8 cellular contexts compared by ENCODE assay signal in the genomic region with DNA sequence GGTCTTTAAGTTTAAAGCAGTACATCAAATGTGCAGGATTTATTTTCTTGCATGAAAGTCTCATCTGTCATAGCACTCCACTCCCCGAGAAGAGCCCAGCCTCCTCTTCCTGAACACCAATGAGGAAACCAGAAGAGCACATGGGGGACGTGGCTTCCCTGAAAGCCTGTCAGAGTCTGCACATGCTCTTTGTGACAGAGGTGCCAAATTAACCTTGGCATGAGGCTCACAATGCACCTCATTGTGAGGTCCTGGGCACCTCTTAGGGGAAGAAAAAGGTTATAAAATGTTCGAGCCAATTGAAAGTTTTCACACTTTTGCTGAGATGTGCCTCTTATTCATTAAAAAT.
DNase-seq lines count a peak whose midpoint lies in the region; ATAC-seq and TF ChIP-seq lines count a peak whose summit lies in the region.

No MANE protein-coding gene starts in this region.

- H3K79me2 ChIP-seq in neural progenitor cell (ENCODE audit: low read depth): no peaks in the 10 kb centered on the region

- H3K4me2 ChIP-seq in neural progenitor cell: no peak overlapping the region

- H3K9me3 ChIP-seq in esophagus squamous epithelium: no peaks in the 10 kb centered on the region
- H3K9me3 ChIP-seq in neural progenitor cell (ENCODE audit: low read depth): no peaks in the 10 kb centered on the region
- H3K9me3 ChIP-seq in CD8-positive, alpha-beta T cell (ENCODE audit: low read length): no peaks in the 10 kb centered on the region

- peaks cover 6% of the 10 kb centered on the region for H3K9me3 Mint-ChIP-seq in neural progenitor cell
- no peaks in the 10 kb centered on the region for H3K9me3 Mint-ChIP-seq in CD8-positive, alpha-beta T cell

- peaks cover 6% of the 10 kb centered on the region for H3K27me3 Mint-ChIP-seq in neural progenitor cell (ENCODE audit: insufficient read depth, low read depth)
- no peaks in the 10 kb centered on the region for H3K27me3 Mint-ChIP-seq in CD8-positive, alpha-beta T cell (ENCODE audit: low read depth)

- H3K4me1 ChIP-seq in esophagus squamous epithelium (peaks cover 0 to 33% (median 13%) of the 10 kb centered on the region in 3 donors), neural progenitor cell (no peaks in the 10 kb centered on the region)
- H3K4me1 ChIP-seq in CD8-positive, alpha-beta T cell (ENCODE audit: insufficient read depth, low read length): no peaks in the 10 kb centered on the region

- no peaks in the 10 kb centered on the region for H3F3A ChIP-seq in neural progenitor cell (ENCODE audit: low read depth)

- H3K27ac Mint-ChIP-seq in neural progenitor cell: no peak overlapping the region
- no peak overlapping the region for H3K27ac Mint-ChIP-seq in CD8-positive, alpha-beta T cell

- no peak overlapping the region for H3K4me3 Mint-ChIP-seq in neural progenitor cell
- H3K4me3 Mint-ChIP-seq in CD8-positive, alpha-beta T cell: no peak overlapping the region

- no peak overlapping the region for H3K9ac ChIP-seq in neural progenitor cell

- in situ Hi-C loops in SK-MEL-5 (cut with HindIII; ENCODE audit: low pct_unique_long_range_greater_than_20kb, low sequenced_read_pairs): no loop called here

- POLR2A ChIA-PET in CD8-positive, alpha-beta T cell (lab: Charles Lee): no interaction called here

- peaks cover 20% of the 10 kb centered on the region for H3K4me1 Mint-ChIP-seq in neural progenitor cell
- H3K4me1 Mint-ChIP-seq in CD8-positive, alpha-beta T cell (ENCODE audit: low read depth): peaks cover 8% of the 10 kb centered on the region

- H3K27ac ChIP-seq in esophagus squamous epithelium (peak overlapping the region in 3 of 4 donors; percentile 8 to 46 (median 40)), neural progenitor cell (no peak overlapping the region)
- no peak overlapping the region for H3K27ac ChIP-seq in CD8-positive, alpha-beta T cell (ENCODE audit: low read depth, low read length)

- H3K36me3 ChIP-seq in esophagus squamous epithelium (no peaks in the 10 kb centered on the region), neural progenitor cell (no peaks in the 10 kb centered on the region)
- no peaks in the 10 kb centered on the region for H3K36me3 ChIP-seq in CD8-positive, alpha-beta T cell (ENCODE audit: insufficient read depth, low read length)

- intact Hi-C loops in esophagus squamous epithelium (cut with DNase I): no loop called here
- intact Hi-C loops in CD8-positive, alpha-beta T cell (cut with DNase I, micrococcal nuclease): no loop called here

- TF ChIP-seq POLR2A in esophagus squamous epithelium (IDR thresholded peaks at IDR 0.05): no peak

- 0 to 10% methylated on average over 3 of the region's 3 CpGs for WGBS in esophagus squamous epithelium, 2 donors

- H3K27me3 ChIP-seq in esophagus squamous epithelium (no peaks in the 10 kb centered on the region), neural progenitor cell (no peaks in the 10 kb centered on the region)
- no peaks in the 10 kb centered on the region for H3K27me3 ChIP-seq in CD8-positive, alpha-beta T cell (ENCODE audit: insufficient read depth, low read length)

- H3K36me3 Mint-ChIP-seq in neural progenitor cell: no peaks in the 10 kb centered on the region
- H3K36me3 Mint-ChIP-seq in CD8-positive, alpha-beta T cell: no peaks in the 10 kb centered on the region

- H2AFZ ChIP-seq in neural progenitor cell (replicated peaks): peak overlapping the region; percentile 15

- DNase-seq in GM03348 (ENCODE audit: low spot score): peak; percentile 74
- DNase-seq in Kasumi-1 (lab: John Stamatoyannopoulos, UW): peak; percentile 4 to 27
- DNase-seq in SK-MEL-5 (ENCODE audit: low read depth, low spot score): peak; percentile 95
- no peak for DNase-seq in esophagus squamous epithelium (lab: John Stamatoyannopoulos, UW)
- no peak for DNase-seq in neural progenitor cell (ENCODE audit: low spot score)
- no peak for DNase-seq in CD8-positive, alpha-beta T cell
- DNase-seq in mesenteric fat pad (ENCODE audit: low spot score): no peak

- no peak for ATAC-seq in HG03139 (IDR thresholded peaks at IDR 0.05; ENCODE audit: unreplicated experiment)
- no peak for ATAC-seq in CD8-positive, alpha-beta T cell

- CTCF ChIA-PET in CD8-positive, alpha-beta T cell (lab: Charles Lee): no interaction called here

- H4K20me1 ChIP-seq in neural progenitor cell (ENCODE audit: low read depth): no peaks in the 10 kb centered on the region

- H3K4me3 ChIP-seq in esophagus squamous epithelium: peak overlapping the region; percentile 23 to 62 (median 41)
- no peak overlapping the region for H3K4me3 ChIP-seq in neural progenitor cell
- H3K4me3 ChIP-seq in CD8-positive, alpha-beta T cell (ENCODE audit: low read depth, low read length): no peak overlapping the region

- TF ChIP-seq CTCF in esophagus squamous epithelium (IDR thresholded peaks at IDR 0.05): no peak
- no peak for TF ChIP-seq CTCF in neural progenitor cell (IDR thresholded peaks at IDR 0.05)
- no peak for TF ChIP-seq CTCF in CD8-positive, alpha-beta T cell (IDR thresholded peaks at IDR 0.05)

Comparison
In these comparisons a context has a peak if more than half of its experiments do, and no peak if none do; other contexts are left out.
1. DNase-seq: peak in GM03348 (single experiment), Kasumi-1 (2 of 2) and SK-MEL-5 (single experiment); none in esophagus squamous epithelium (single experiment), neural progenitor cell (single experiment), CD8-positive, alpha-beta T cell (0 of 7) and mesenteric fat pad (single experiment).
2. H3K27ac ChIP-seq: peak in esophagus squamous epithelium (3 of 4); none in neural progenitor cell (single experiment) and CD8-positive, alpha-beta T cell (single experiment).
3. H3K4me3 ChIP-seq: peak in esophagus squamous epithelium (4 of 4); none in neural progenitor cell (single experiment) and CD8-positive, alpha-beta T cell (single experiment).